ENCODE assay signal across 27 cellular contexts in genomic region chr12:112616469-112617190, GRCh38.
DNase-seq lines count a peak whose midpoint lies in the region; ATAC-seq, FAIRE-seq and TF ChIP-seq lines count a peak whose summit lies in the region.
"Had no signal": no experiment of that assay in that cellular context is flagged by ENCODE, and none has a peak within 500 bp of the region (broad histone marks: within the 10 kb centered on the region; RNA-seq: fewer than 3 reads in every experiment).

No MANE protein-coding gene starts in this region.

- TF ChIP-seq RAD21 in A549 (conservative IDR thresholded peaks at IDR 0.05 in 1 of 2, IDR thresholded peaks at IDR 0.05 in 1 of 2) (no peak), K562 (CRISPR knock-in tag; conservative IDR thresholded peaks at IDR 0.05 in 1 of 2, IDR thresholded peaks at IDR 0.05 in 1 of 2) (no peak), SK-N-SH (IDR thresholded peaks at IDR 0.05; ENCODE audit: low read length) (no peak)

- no peak for TF ChIP-seq EP300 in A549 (IDR thresholded peaks at IDR 0.05)
- TF ChIP-seq EP300 in K562 (IDR thresholded peaks at IDR 0.05; ENCODE audit: low read length), result no peak
- no peak for TF ChIP-seq EP300 in SK-N-SH (IDR thresholded peaks at IDR 0.05; ENCODE audit: borderline replicate concordance in 1 of 2, low read depth in 1 of 2, low read length in 1 of 2)

- no peak overlapping the region for H3K4me3 ChIP-seq in A549
- no peak overlapping the region for H3K4me3 ChIP-seq in HAP-1
- H3K4me3 ChIP-seq in K562, result no peak overlapping the region
- peak overlapping the region; percentile 22 for H3K4me3 ChIP-seq in iPS-18c (ENCODE audit: insufficient read depth, low read depth, low read length)
- no peak overlapping the region for H3K4me3 ChIP-seq in coronary artery
- no peak overlapping the region for H3K4me3 ChIP-seq in SK-N-SH (ENCODE audit: low read depth in 2 of 2, low read length in 1 of 2)
- H3K4me3 ChIP-seq: gastrocnemius medialis, hepatocyte, smooth muscle cell had no signal

- H3K9me2 ChIP-seq in SK-N-SH, result no peaks in the 10 kb centered on the region

- DNase-seq in A549 (ENCODE audit: low read depth in 1 of 2, low spot score in 1 of 2) (no peak), HAP-1 (ENCODE audit: low spot score in 2 of 2) (peak; percentile 57 to 65), K562 (ENCODE audit: extremely low read depth in 1 of 4, low spot score in 3 of 4) (no peak), coronary artery (ENCODE audit: low spot score) (no peak), SK-N-SH (no peak)
- DNase-seq: activated CD4-positive, alpha-beta T cell treated with anti-CD3 and anti-CD28 coated beads, Interleukin-2, amount 10 ng/mL, durations not matched to agents 24 days and 14 days; activated naive CD4-positive, alpha-beta T cell treated with Interleukin-2 at 50 U/mL for 16 hours; activated T-cell treated with anti-CD3 and anti-CD28 coated beads, Interleukin-2, amount 50 U/mL, for 4 hours; BE2C; cortex of kidney; gastrocnemius medialis; left colon; MM.1S; naive B cell; NCI-H1417 treated with DMSO at 0.1 percent for 48 hours; NCI-H2107; NCI-H526; RPMI8226; stimulated activated CD4-positive, alpha-beta T cell treated with anti-CD3 and anti-CD28 coated beads, Interleukin-2, amount 100 ng/mL, for 24 hours; T-helper 2 cell had no signal

- BruUV-seq in K562 (replicated peaks; lab: Mats Ljungman, UMichigan), result no TSS peak

- no peaks in the 10 kb centered on the region for H3F3A ChIP-seq in SK-N-SH (replicated peaks; ENCODE audit: insufficient read depth)

- H3K27me3 ChIP-seq in HAP-1 (ENCODE audit: low read depth), result no peaks in the 10 kb centered on the region
- H3K27me3 ChIP-seq in K562 (ENCODE audit: control insufficient read depth in 2 of 2, insufficient read depth in 2 of 2, low read length in 2 of 2), result peaks cover 4 to 13% of the 10 kb centered on the region in 2 experiments; a peak in 3 of 5 replicates
- no peaks in the 10 kb centered on the region for H3K27me3 ChIP-seq in SK-N-SH (ENCODE audit: insufficient read depth)
- H3K27me3 ChIP-seq: BE2C, gastrocnemius medialis had no signal

- H3K36me3 ChIP-seq in HAP-1 (replicated peaks) (no peaks in the 10 kb centered on the region), K562 (ENCODE audit: control insufficient read depth, insufficient read depth, low read length) (no peaks in the 10 kb centered on the region), SK-N-SH (replicated peaks in 1 of 2; ENCODE audit: control insufficient read depth in 1 of 2, insufficient read depth in 2 of 2, low read length in 1 of 2) (no peaks in the 10 kb centered on the region)
- H3K36me3 ChIP-seq: BE2C, gastrocnemius medialis had no signal

- no peaks in the 10 kb centered on the region for H3K9me1 ChIP-seq in K562 (ENCODE audit: control insufficient read depth, insufficient read depth, low read length)

- H2AFZ ChIP-seq in K562 (ENCODE audit: low read depth, low read length) (no peak overlapping the region), SK-N-SH (ENCODE audit: low read depth) (no peak overlapping the region)
- H2AFZ ChIP-seq: hepatocyte had no signal

- H3K27ac ChIP-seq in A549 (no peak overlapping the region), K562 (ENCODE audit: extremely low read depth, low read depth, low read length) (no peak overlapping the region), coronary artery (no peak overlapping the region), SK-N-SH (ENCODE audit: low read depth in 2 of 2, low read length in 1 of 2) (no peak overlapping the region)
- H3K27ac ChIP-seq: gastrocnemius medialis, hepatocyte had no signal

- H3K9me3 ChIP-seq in A549 (peaks cover 3% of the 10 kb centered on the region; the same call in 1 of the 3 replicates), HAP-1 (no peaks in the 10 kb centered on the region), K562 (replicated peaks; ENCODE audit: control insufficient read depth, insufficient read depth, low read depth, low read length) (no peaks in the 10 kb centered on the region), iPS-18c (ENCODE audit: control insufficient read depth, insufficient read depth, low read length) (peaks cover 3% of the 10 kb centered on the region), SK-N-SH (no peaks in the 10 kb centered on the region)
- H3K9me3 ChIP-seq: BE2C, gastrocnemius medialis had no signal

- POLR2A ChIA-PET in A549 (lab: Yijun Ruan, JAX), result no interaction called here
- POLR2A ChIA-PET in K562 (lab: Yijun Ruan, JAX), result interaction anchor here (0.6 to 1.1 kb wide), 4 partner anchors 11 to 440 kb away, joined by 3 to 4 read pairs (median 3); partner anchors contain the start of gene DTX1
- POLR2A ChIA-PET in SK-N-SH (lab: Yijun Ruan, JAX), result no interaction called here

- intact Hi-C loops in K562 (cut with micrococcal nuclease), result no loop called here

- H3K4me1 ChIP-seq in A549, result 0 out of 3 replicates have a peak, but pooled peaks cover 4% of the 10 kb centered on the region
- no peaks in the 10 kb centered on the region; the same call in 1 of the 2 replicates for H3K4me1 ChIP-seq in HAP-1
- H3K4me1 ChIP-seq in K562 (replicated peaks in 1 of 2; ENCODE audit: control insufficient read depth in 2 of 2, insufficient read depth in 2 of 2, low read length in 2 of 2), result no peaks in the 10 kb centered on the region
- H3K4me1 ChIP-seq in SK-N-SH (ENCODE audit: control insufficient read depth in 1 of 2, insufficient read depth in 2 of 2, low read depth in 1 of 2, low read length in 1 of 2), result no peaks in the 10 kb centered on the region
- H3K4me1 ChIP-seq: BE2C, gastrocnemius medialis had no signal

- WGBS in A549 (ENCODE audit: missing lambda C conversion rate), result 6% methylated on average over 2 of the region's 2 CpGs
- 0% methylated on average over 2 of the region's 2 CpGs for WGBS in K562 (ENCODE audit: insufficient coverage, low coverage, missing lambda C conversion rate)
- 9% methylated on average over 2 of the region's 2 CpGs for WGBS in SK-N-SH (ENCODE audit: low lambda C conversion rate)

- H4K20me1 ChIP-seq in K562 (replicated peaks; ENCODE audit: control insufficient read depth, insufficient read depth, low read length), result no peaks in the 10 kb centered on the region
- no peaks in the 10 kb centered on the region for H4K20me1 ChIP-seq in SK-N-SH (ENCODE audit: insufficient read depth)

- CTCF ChIA-PET in A549 (lab: Yijun Ruan, JAX), result no interaction called here
- CTCF ChIA-PET in K562 (lab: Yijun Ruan, JAX; ENCODE audit: low intra/inter-chr PET ratio), result no interaction called here
- CTCF ChIA-PET in SK-N-SH (lab: Yijun Ruan, JAX), result no interaction called here

- peak; percentile 25 to 37; a peak in 4 of 6 replicates for ATAC-seq in A549
- ATAC-seq in K562, result no peak
- no peak for ATAC-seq in GM18867 (IDR thresholded peaks at IDR 0.05; ENCODE audit: unreplicated experiment)
- ATAC-seq in GM19023 (IDR thresholded peaks at IDR 0.05; ENCODE audit: unreplicated experiment), result no peak
- ATAC-seq: activated T-cell treated with anti-CD3 and anti-CD28 coated beads, Interleukin-2, amount 50 U/mL, for 4 hours; gastrocnemius medialis; left colon had no signal

- in situ Hi-C loops in HAP-1 (cut with MboI; ENCODE audit: low sequenced_read_pairs) (no loop called here), K562 (cut with MboI) (no loop called here)

- no peak for FAIRE-seq in A549 (lab: Jason Lieb, UNC)
- FAIRE-seq in K562 (lab: Jason Lieb, UNC), result no peak
- FAIRE-seq: bronchial epithelial cell, endometrium had no signal

- TF ChIP-seq POLR2A in A549 (IDR thresholded peaks at IDR 0.05; ENCODE audit: low read length) (no peak), K562 (conservative IDR thresholded peaks at IDR 0.05) (no peak)

- H3K79me2 ChIP-seq in K562 (ENCODE audit: control insufficient read depth, insufficient read depth, low read length) (no peaks in the 10 kb centered on the region), SK-N-SH (ENCODE audit: insufficient read depth) (no peaks in the 10 kb centered on the region)
- H3K79me2 ChIP-seq: hepatocyte had no signal

- TF ChIP-seq CTCF in A549 (IDR thresholded peaks at IDR 0.05) (no peak), K562 (IDR thresholded peaks at IDR 0.05 in 2 of 3, conservative IDR thresholded peaks at IDR 0.05 in 1 of 3; ENCODE audit: insufficient read depth in 2 of 3, low read depth in 1 of 3, low read length in 3 of 3) (no peak), coronary artery (IDR thresholded peaks at IDR 0.05) (no peak), SK-N-SH (IDR thresholded peaks at IDR 0.05) (no peak)

- H3K4me2 ChIP-seq in A549, result no peak overlapping the region
- H3K4me2 ChIP-seq in K562 (ENCODE audit: insufficient read depth, low read length), result no peak overlapping the region
- H3K4me2 ChIP-seq in SK-N-SH, result no peak overlapping the region
- H3K4me2 ChIP-seq: hepatocyte, smooth muscle cell had no signal

- no peak overlapping the region for H3K9ac ChIP-seq in K562 (ENCODE audit: insufficient read depth in 1 of 2, low read depth in 2 of 2, low read length in 2 of 2)
- no peak overlapping the region for H3K9ac ChIP-seq in SK-N-SH

TF ChIP-seq in A549, 52 proteins besides CTCF, POLR2A, EP300 and RAD21 (continues in another document):
- TF ChIP-seq HES2 (IDR thresholded peaks at IDR 0.05) (no peak), BHLHE40 (IDR thresholded peaks at IDR 0.05; ENCODE audit: low read depth, low read length) (no peak), POLR2AphosphoS2 (conservative IDR thresholded peaks at IDR 0.05; ENCODE audit: low read length) (no peak)

TF ChIP-seq in K562, 482 proteins besides CTCF, POLR2A, EP300 and RAD21 (continues in another document):
- TF ChIP-seq ZNF146 (CRISPR knock-in tag; IDR thresholded peaks at IDR 0.05; ENCODE audit: unreplicated experiment) (no peak), ZNF133 (CRISPR knock-in tag; IDR thresholded peaks at IDR 0.05) (no peak), ZFP36 (IDR thresholded peaks at IDR 0.05; ENCODE audit: low read depth, low read length, partially characterized antibody) (peak; percentile 51), RBM25 (IDR thresholded peaks at IDR 0.05; ENCODE audit: low read depth, low read length, severe bottlenecking) (peak; percentile 38)

TF ChIP-seq in SK-N-SH, 30 proteins besides CTCF, POLR2A, EP300 and RAD21:
- TF ChIP-seq USF2 (IDR thresholded peaks at IDR 0.05; ENCODE audit: borderline replicate concordance, low read depth, low read length) (no peak), TEAD4 (IDR thresholded peaks at IDR 0.05; ENCODE audit: borderline replicate concordance, insufficient read depth) (no peak), MXI1 (IDR thresholded peaks at IDR 0.05; ENCODE audit: low read depth, low read length) (no peak)

Comparison
In these comparisons a context has a peak if more than half of its experiments do, and no peak if none do; other contexts are left out.
1. ATAC-seq: peak in A549 (2 of 2); none in K562 (single experiment), GM18867 (single experiment) and GM19023 (single experiment).
2. DNase-seq: peak in HAP-1 (2 of 2); none in A549 (0 of 2), K562 (0 of 4), coronary artery (single experiment) and SK-N-SH (single experiment).
3. Of the 35 proteins assayed by ChIP-seq in both K562 and A549: peak only in K562: ZFP36; only in A549: none; in both: none; in neither: 34.